In the genomic region with DNA sequence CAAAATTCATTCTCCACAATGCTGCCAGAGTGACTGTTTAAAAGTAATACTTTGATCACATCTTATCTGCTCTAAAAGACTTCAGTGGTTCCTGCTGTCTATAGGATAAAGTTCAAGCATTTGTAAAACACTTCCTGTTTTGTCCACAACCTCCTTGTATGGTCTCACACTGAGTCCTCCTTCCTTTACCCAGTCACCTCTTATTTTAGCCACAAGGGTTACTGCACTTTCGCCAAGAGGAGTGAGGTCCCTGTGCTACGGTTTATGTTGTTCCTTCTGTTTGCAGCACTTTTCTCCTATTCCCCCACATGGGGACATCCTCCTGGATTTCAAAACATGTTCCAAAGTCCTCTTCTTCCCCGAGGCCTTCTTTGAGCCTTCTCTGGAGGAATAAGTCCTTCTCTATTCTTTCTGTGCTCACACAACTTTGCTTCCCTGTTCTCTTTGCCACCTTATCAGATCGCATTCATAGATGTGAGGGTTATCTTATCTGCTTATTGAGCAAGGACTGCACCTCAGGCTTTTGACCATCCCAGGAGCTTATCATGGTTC, we compare ENCODE assay signal across 8 cellular contexts.
DNase-seq lines count a peak whose midpoint lies in the region; ATAC-seq and TF ChIP-seq lines count a peak whose summit lies in the region.
"Had no signal": no experiment of that assay in that cellular context is flagged by ENCODE, and none has a peak within 500 bp of the region (broad histone marks: within the 10 kb centered on the region; RNA-seq: fewer than 3 reads in every experiment).

No MANE protein-coding gene starts in this region.

- H3K36me3 ChIP-seq in Peyer's patch (no peaks in the 10 kb centered on the region), testis (ENCODE audit: low read depth, missing control alignments) (no peaks in the 10 kb centered on the region)

- peaks cover 28% of the 10 kb centered on the region for H3K4me1 Mint-ChIP-seq in stimulated activated effector memory CD8-positive, alpha-beta T cell treated with anti-CD3 and anti-CD28 coated beads, Interleukin-12 subunit alpha, Interleukin-12 subunit beta, amount 100 ng/mL, for 72 hours

- ATAC-seq in GM19452 (IDR thresholded peaks at IDR 0.05; ENCODE audit: unreplicated experiment) = peak; percentile 81
- peak; percentile 61 for ATAC-seq in HG03066 (IDR thresholded peaks at IDR 0.05; ENCODE audit: low read depth, unreplicated experiment)
- ATAC-seq in stimulated activated effector memory CD8-positive, alpha-beta T cell treated with anti-CD3 and anti-CD28 coated beads, Interleukin-12 subunit alpha, Interleukin-12 subunit beta, amount 100 ng/mL, for 72 hours = peak; percentile 77

- no peaks in the 10 kb centered on the region for H3K36me3 Mint-ChIP-seq in stimulated activated effector memory CD8-positive, alpha-beta T cell treated with anti-CD3 and anti-CD28 coated beads, Interleukin-12 subunit alpha, Interleukin-12 subunit beta, amount 100 ng/mL, for 72 hours

- no peak overlapping the region for H3K4me3 Mint-ChIP-seq in stimulated activated effector memory CD8-positive, alpha-beta T cell treated with anti-CD3 and anti-CD28 coated beads, Interleukin-12 subunit alpha, Interleukin-12 subunit beta, amount 100 ng/mL, for 72 hours

- intact Hi-C loops in testis (cut with DNase I; ENCODE audit: low total_unique reads) = no loop called here

- TF ChIP-seq POLR2A in Peyer's patch (IDR thresholded peaks at IDR 0.05) = no peak
- no peak for TF ChIP-seq POLR2A in testis (IDR thresholded peaks at IDR 0.05)

- H3K27ac ChIP-seq in Peyer's patch (peak overlapping the region in 3 of 4 donors; percentile 13 to 70 (median 60)), testis (no peak overlapping the region)

- H3K27me3 ChIP-seq in Peyer's patch (no peaks in the 10 kb centered on the region), testis (no peaks in the 10 kb centered on the region)

- DNase-seq in Peyer's patch (peak in 1 of 3 donors; percentile 52), testis (no peak), activated gamma-delta T cell treated with Interleukin-2 at 50 U/mL for 16 hours (no peak)
- DNase-seq in stimulated activated effector memory CD8-positive, alpha-beta T cell treated with anti-CD3 and anti-CD28 coated beads, Interleukin-12 subunit alpha, Interleukin-12 subunit beta, amount 100 ng/mL, for 72 hours (ENCODE audit: low spot score in 2 of 2) = no peak
- DNase-seq in stimulated activated CD8-positive, alpha-beta memory T cell treated with anti-CD3 and anti-CD28 coated beads, Interleukin-4, amount 100 ng/mL, for 48 hours = no peak
- DNase-seq: NCI-H187 had no signal

- H3K4me1 ChIP-seq in Peyer's patch = peaks cover 0 to 29% (median 0%) of the 10 kb centered on the region in 4 donors
- H3K4me1 ChIP-seq in testis = peaks cover 15% of the 10 kb centered on the region

- H3K9me3 ChIP-seq in Peyer's patch (no peaks in the 10 kb centered on the region), testis (no peaks in the 10 kb centered on the region)

- no peaks in the 10 kb centered on the region for H3K9me3 Mint-ChIP-seq in stimulated activated effector memory CD8-positive, alpha-beta T cell treated with anti-CD3 and anti-CD28 coated beads, Interleukin-12 subunit alpha, Interleukin-12 subunit beta, amount 100 ng/mL, for 72 hours

- no peak overlapping the region for H3K27ac Mint-ChIP-seq in stimulated activated effector memory CD8-positive, alpha-beta T cell treated with anti-CD3 and anti-CD28 coated beads, Interleukin-12 subunit alpha, Interleukin-12 subunit beta, amount 100 ng/mL, for 72 hours

- WGBS in testis, 2 donors = 69 to 85% methylated on average over 4 of the region's 4 CpGs

- H3K4me3 ChIP-seq in Peyer's patch (no peak overlapping the region), testis (no peak overlapping the region)

- TF ChIP-seq CTCF in Peyer's patch (IDR thresholded peaks at IDR 0.05) = peak in 3 of 6 experiments; percentile 35 to 55 (median 45)
- no peak for TF ChIP-seq CTCF in testis (IDR thresholded peaks at IDR 0.05)

Comparison
In these comparisons a context has a peak if more than half of its experiments do, and no peak if none do; other contexts are left out.
1. H3K27ac ChIP-seq: peak in Peyer's patch (3 of 4); none in testis (0 of 2).
2. Peak in every context shown above with its lines, with median percentiles within 50 percentile points of each other: ATAC-seq.